22 cellular contexts compared by ENCODE assay signal in the genomic region with DNA sequence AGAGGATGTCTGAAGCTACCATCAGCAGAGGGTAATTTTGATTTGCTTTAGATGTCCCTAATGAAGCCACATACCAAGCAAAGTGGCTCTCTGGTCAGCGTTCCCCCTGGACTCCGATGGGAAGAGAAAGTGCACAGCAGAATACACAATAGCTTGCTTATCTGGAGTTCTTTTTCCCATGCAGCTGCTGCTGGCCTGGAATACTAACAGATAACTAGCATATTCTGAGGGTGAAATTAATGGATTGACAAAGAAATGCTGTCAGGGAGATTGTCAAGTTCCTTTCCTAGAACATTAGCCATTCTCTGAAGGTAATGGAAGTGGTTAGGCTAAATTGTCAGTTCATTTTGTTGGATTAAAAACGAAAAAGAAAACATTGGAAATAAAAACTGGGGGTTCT.
DNase-seq lines count a peak whose midpoint lies in the region; ATAC-seq and TF ChIP-seq lines count a peak whose summit lies in the region.
"Had no signal": no experiment of that assay in that cellular context is flagged by ENCODE, and none has a peak within 500 bp of the region (broad histone marks: within the 10 kb centered on the region; RNA-seq: fewer than 3 reads in every experiment).

No MANE protein-coding gene starts in this region.

- DNase-seq in SK-MEL-5 (ENCODE audit: low read depth, low spot score) (peak; percentile 15), glutamatergic neuron (no peak), neural progenitor cell (ENCODE audit: low spot score) (no peak), endothelial cell (ENCODE audit: low spot score) (no peak), cerebellar cortex (ENCODE audit: low spot score) (no peak)
- DNase-seq: Calu3; CD8-positive, alpha-beta T cell; DMS53; EL; KBM-7; NCI-H1105; NCI-H1694 treated with DMSO at 0.1 percent for 48 hours; NCI-H345; NCI-H524 treated with DMSO at 0.1 percent for 48 hours; PC-9; SIG-M5 had no signal

- in situ Hi-C loops in SK-MEL-5 (cut with HindIII; ENCODE audit: low pct_unique_long_range_greater_than_20kb, low sequenced_read_pairs) = no loop called here

- H3K9me3 Mint-ChIP-seq in glutamatergic neuron (ENCODE audit: unreplicated experiment) = no peaks in the 10 kb centered on the region
- H3K9me3 Mint-ChIP-seq in neural progenitor cell = no peaks in the 10 kb centered on the region
- H3K9me3 Mint-ChIP-seq in endothelial cell (ENCODE audit: unreplicated experiment) = no peaks in the 10 kb centered on the region
- H3K9me3 Mint-ChIP-seq: CD8-positive, alpha-beta T cell had no signal

- H3K27ac Mint-ChIP-seq in glutamatergic neuron (ENCODE audit: unreplicated experiment) (peak overlapping the region; percentile 70), neural progenitor cell (no peak overlapping the region), endothelial cell (ENCODE audit: unreplicated experiment) (no peak overlapping the region)
- H3K27ac Mint-ChIP-seq: CD8-positive, alpha-beta T cell had no signal

- no peak overlapping the region for H3K9ac ChIP-seq in neural progenitor cell
- H3K9ac ChIP-seq: BLaER1 treated with 17β-estradiol and CSF1 and Interleukin-3, amounts not matched to agents 10 nM and 100 nM had no signal

- no peaks in the 10 kb centered on the region for H3F3A ChIP-seq in neural progenitor cell (ENCODE audit: low read depth)

- H3K4me3 Mint-ChIP-seq in glutamatergic neuron (ENCODE audit: unreplicated experiment) (no peak overlapping the region), neural progenitor cell (no peak overlapping the region), endothelial cell (ENCODE audit: unreplicated experiment) (no peak overlapping the region)
- H3K4me3 Mint-ChIP-seq: CD8-positive, alpha-beta T cell had no signal

- H3K79me2 ChIP-seq in neural progenitor cell (ENCODE audit: low read depth) = no peaks in the 10 kb centered on the region

- no peak for ATAC-seq in HG02970 (IDR thresholded peaks at IDR 0.05; ENCODE audit: low FRiP score, unreplicated experiment)
- ATAC-seq: CD8-positive, alpha-beta T cell; GM12878; HepG2 had no signal

- TF ChIP-seq CTCF in glutamatergic neuron (IDR thresholded peaks at IDR 0.05; ENCODE audit: partially characterized antibody, unreplicated experiment) = no peak
- no peak for TF ChIP-seq CTCF in neural progenitor cell (IDR thresholded peaks at IDR 0.05)
- TF ChIP-seq CTCF in endothelial cell (IDR thresholded peaks at IDR 0.05; ENCODE audit: unreplicated experiment) = no peak

- no peaks in the 10 kb centered on the region for H3K27me3 Mint-ChIP-seq in glutamatergic neuron (ENCODE audit: unreplicated experiment)
- H3K27me3 Mint-ChIP-seq in neural progenitor cell (ENCODE audit: insufficient read depth, low read depth) = peaks cover 2% of the 10 kb centered on the region
- H3K27me3 Mint-ChIP-seq in endothelial cell (ENCODE audit: unreplicated experiment) = no peaks in the 10 kb centered on the region

- H3K27ac ChIP-seq in neural progenitor cell (no peak overlapping the region), temporal lobe (ENCODE audit: low read depth, low read length) (peak overlapping the region; percentile 58)
- H3K27ac ChIP-seq: BLaER1 treated with 17β-estradiol and CSF1 and Interleukin-3, amounts not matched to agents 10 nM and 100 nM; PC-9; RWPE1 had no signal

- H3K4me2 ChIP-seq in neural progenitor cell = no peak overlapping the region
- H3K4me2 ChIP-seq: BLaER1 treated with 17β-estradiol and CSF1 and Interleukin-3, amounts not matched to agents 10 nM and 100 nM; PC-9 had no signal

- H3K36me3 Mint-ChIP-seq in glutamatergic neuron (ENCODE audit: unreplicated experiment) = no peaks in the 10 kb centered on the region
- H3K36me3 Mint-ChIP-seq in neural progenitor cell = no peaks in the 10 kb centered on the region
- no peaks in the 10 kb centered on the region for H3K36me3 Mint-ChIP-seq in endothelial cell (ENCODE audit: low read depth, unreplicated experiment)
- H3K36me3 Mint-ChIP-seq: CD8-positive, alpha-beta T cell had no signal

- H3K4me1 ChIP-seq in neural progenitor cell = no peaks in the 10 kb centered on the region
- H3K4me1 ChIP-seq: BLaER1 treated with 17β-estradiol and CSF1 and Interleukin-3, amounts not matched to agents 10 nM and 100 nM had no signal

- H3K4me1 Mint-ChIP-seq in glutamatergic neuron (ENCODE audit: low read depth, unreplicated experiment) (peaks cover 3% of the 10 kb centered on the region), neural progenitor cell (no peaks in the 10 kb centered on the region), endothelial cell (ENCODE audit: unreplicated experiment) (no peaks in the 10 kb centered on the region)

- H3K27me3 ChIP-seq in neural progenitor cell = no peaks in the 10 kb centered on the region
- H3K27me3 ChIP-seq: BLaER1 treated with 17β-estradiol and CSF1 and Interleukin-3, amounts not matched to agents 10 nM and 100 nM had no signal

- no peaks in the 10 kb centered on the region for H3K9me3 ChIP-seq in neural progenitor cell (ENCODE audit: low read depth)

- peak overlapping the region; percentile 41 for H2AFZ ChIP-seq in neural progenitor cell (replicated peaks)
- H2AFZ ChIP-seq: PC-9 had no signal

- H4K20me1 ChIP-seq in neural progenitor cell (ENCODE audit: low read depth) = no peaks in the 10 kb centered on the region
- H4K20me1 ChIP-seq: BLaER1 treated with 17β-estradiol and CSF1 and Interleukin-3, amounts not matched to agents 10 nM and 100 nM had no signal

- H3K36me3 ChIP-seq in neural progenitor cell = no peaks in the 10 kb centered on the region
- H3K36me3 ChIP-seq: BLaER1 treated with 17β-estradiol and CSF1 and Interleukin-3, amounts not matched to agents 10 nM and 100 nM had no signal

- H3K4me3 ChIP-seq in neural progenitor cell = no peak overlapping the region
- H3K4me3 ChIP-seq: BLaER1 treated with 17β-estradiol and CSF1 and Interleukin-3, amounts not matched to agents 10 nM and 100 nM; GM12878; PC-9 had no signal
